24 cellular contexts compared by ENCODE assay signal in the genomic region with DNA sequence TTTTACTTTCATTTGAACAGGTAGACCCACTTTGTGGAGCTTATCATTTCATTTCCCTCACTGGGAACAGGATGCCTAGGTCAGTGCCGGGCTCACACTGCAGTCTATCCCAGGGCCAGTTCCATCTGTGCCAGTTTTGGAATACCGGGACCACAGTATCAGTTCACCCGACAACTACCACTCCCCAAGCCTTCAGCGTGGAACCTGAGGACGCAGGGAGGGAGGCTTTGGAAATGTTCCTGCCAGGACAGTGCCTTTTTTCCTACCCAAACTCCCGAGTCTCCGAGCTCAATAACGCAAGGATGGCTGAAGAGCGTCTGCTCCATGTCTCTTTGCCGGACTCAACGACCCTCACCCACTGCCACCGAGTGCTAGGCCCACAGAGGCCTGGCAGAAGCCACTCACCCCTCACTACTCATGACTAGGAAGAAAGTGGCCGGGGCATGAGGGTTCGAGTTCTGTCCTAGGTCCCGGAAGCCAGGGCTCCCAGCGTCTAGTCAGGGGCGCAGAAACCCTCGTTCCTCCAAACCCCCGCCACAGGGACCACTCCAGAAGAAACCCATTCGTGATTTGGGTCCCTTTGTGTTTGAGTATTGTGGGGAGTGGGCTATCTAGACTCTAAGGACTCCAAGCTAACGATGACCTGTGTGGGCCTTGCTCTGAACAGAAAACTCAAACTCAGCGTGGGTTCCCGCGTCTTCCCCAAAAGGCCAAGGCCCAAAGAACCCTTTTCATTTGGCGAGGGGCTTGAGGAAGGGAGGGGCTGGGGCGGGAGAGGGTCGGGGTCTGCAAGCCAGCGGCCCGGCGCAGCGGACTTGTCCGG. TPM values are rescaled to one million over a fixed set of nuclear protein-coding genes. Genes with fewer than 3 reads are reported as not detected.
DNase-seq lines count a peak whose midpoint lies in the region; TF ChIP-seq lines count a peak whose summit lies in the region.
"Had no signal": no experiment of that assay in that cellular context is flagged by ENCODE, and none has a peak within 500 bp of the region (broad histone marks: within the 10 kb centered on the region; RNA-seq: fewer than 3 reads in every experiment).

No MANE protein-coding gene starts in this region.

- no peaks in the 10 kb centered on the region for H3K9me3 ChIP-seq in HUES64 (ENCODE audit: insufficient read depth, low read depth, low read length)
- H3K9me3 ChIP-seq: heart left ventricle had no signal

- CTCF ChIA-PET in AG04449 (lab: Yijun Ruan, JAX), result interaction anchor here (0.9 kb wide), 1 partner anchor 656 kb away, joined by 3 read pairs; no protein-coding TSS in a partner anchor

- intact Hi-C loops in CD14-positive monocyte (cut with micrococcal nuclease), result no loop called here

- H3K4me3 ChIP-seq in AG04449 (ENCODE audit: low read depth, low read length) (peak overlapping the region; percentile 48), HUES64 (ENCODE audit: low read length) (peak overlapping the region; percentile 47)
- H3K4me3 ChIP-seq: upper lobe of left lung had no signal

- H3K36me3 ChIP-seq in HUES64 (ENCODE audit: insufficient read depth, low read length), result no peaks in the 10 kb centered on the region
- H3K36me3 ChIP-seq: heart left ventricle, neutrophil, upper lobe of left lung, WERI-Rb-1 had no signal

- no peaks in the 10 kb centered on the region for H3K36me3 Mint-ChIP-seq in nephron (ENCODE audit: low read depth)
- peaks cover 12 to 13% of the 10 kb centered on the region in 2 donors for H3K36me3 Mint-ChIP-seq in CD14-positive monocyte

- 4% methylated on average over 32 of the region's 32 CpGs for WGBS in HUES64

- H3K27ac Mint-ChIP-seq in nephron (peak overlapping the region; percentile 92 to 96 (median 93)), CD14-positive monocyte (no peak overlapping the region)
- H3K27ac Mint-ChIP-seq: activated CD4-positive, alpha-beta memory T cell treated with anti-CD3 and anti-CD28 coated beads, Interleukin-2, amount 10 ng/mL, durations not matched to agents 7 days and 5 days; activated naive CD8-positive, alpha-beta T cell; activated T-cell treated with anti-CD3 and anti-CD28 coated beads, Interleukin-2, amount 50 U/mL, for 72 hours had no signal

- H3K9me3 Mint-ChIP-seq in nephron (no peaks in the 10 kb centered on the region), CD14-positive monocyte (peaks cover 14 to 61% (median 52%) of the 10 kb centered on the region in 7 donors)
- H3K9me3 Mint-ChIP-seq: activated CD4-positive, alpha-beta memory T cell treated with anti-CD3 and anti-CD28 coated beads, Interleukin-2, amount 10 ng/mL, durations not matched to agents 7 days and 5 days; activated T-cell treated with anti-CD3 and anti-CD28 coated beads, Interleukin-2, amount 50 U/mL, for 72 hours had no signal

- peaks cover 100% of the 10 kb centered on the region for H3K27me3 ChIP-seq in HUES64 (ENCODE audit: insufficient read depth, low read length)

- no peak for TF ChIP-seq CTCF in AG04449 (IDR thresholded peaks at IDR 0.05; ENCODE audit: insufficient read depth, low read length, missing control alignments)
- no peak for TF ChIP-seq CTCF in nephron (IDR thresholded peaks at IDR 0.05; ENCODE audit: unreplicated experiment in 3 of 3)
- TF ChIP-seq CTCF in CD14-positive monocyte (IDR thresholded peaks at IDR 0.05), result no peak

- H3K4me1 Mint-ChIP-seq in nephron (peaks cover 50% of the 10 kb centered on the region), CD14-positive monocyte (peaks cover 8% of the 10 kb centered on the region)
- H3K4me1 Mint-ChIP-seq: activated CD4-positive, alpha-beta memory T cell treated with anti-CD3 and anti-CD28 coated beads, Interleukin-2, amount 10 ng/mL, durations not matched to agents 7 days and 5 days had no signal

- peaks cover 100% of the 10 kb centered on the region for H3K27me3 Mint-ChIP-seq in nephron (ENCODE audit: low read depth)
- peaks cover 98 to 100% (median 99%) of the 10 kb centered on the region in 3 donors for H3K27me3 Mint-ChIP-seq in CD14-positive monocyte (ENCODE audit: low read depth in 3 of 3)

- H3K27ac ChIP-seq in HUES64 (ENCODE audit: low read depth, low read length), result no peak overlapping the region
- H3K27ac ChIP-seq: C4-2B, heart left ventricle, neutrophil, upper lobe of left lung, WERI-Rb-1 had no signal

- DNase-seq in AG04449 (ENCODE audit: low read depth, low spot score), result no peak
- peak; percentile 52 for DNase-seq in ecto neural progenitor cell (ENCODE audit: low spot score)
- DNase-seq in CD14-positive monocyte (ENCODE audit: low spot score), result no peak
- DNase-seq in activated gamma-delta T cell (lab: John Stamatoyannopoulos, UW), result no peak
- no peak for DNase-seq in activated naive CD4-positive, alpha-beta T cell (lab: John Stamatoyannopoulos, UW)
- no peak for DNase-seq in DMS79 treated with DMSO at 0.1 percent for 48 hours (lab: John Stamatoyannopoulos, UW)
- DNase-seq: activated CD4-positive, alpha-beta memory T cell treated with anti-CD3 and anti-CD28 coated beads, Interleukin-2, amount 10 ng/mL, durations not matched to agents 7 days and 5 days; activated T-cell treated with anti-CD3 and anti-CD28 coated beads, Interleukin-2, amount 50 U/mL, for 72 hours; effector memory CD4-positive, alpha-beta T cell; heart left ventricle; Karpas-422; mammary epithelial cell; NCI-H1092 treated with DMSO at 0.1 percent for 48 hours; SHP77 treated with DMSO at 0.1 percent for 48 hours; stimulated activated naive CD4-positive, alpha-beta T cell; T-helper 2 cell; WERI-Rb-1 had no signal

- peaks cover 47% of the 10 kb centered on the region for H3K4me1 ChIP-seq in HUES64 (ENCODE audit: insufficient read depth, low read length)

- POLR2A ChIA-PET in AG04449 (lab: Yijun Ruan, JAX), result no interaction called here

- H3K4me3 Mint-ChIP-seq in nephron (peak overlapping the region; percentile 70 to 81 (median 77)), CD14-positive monocyte (peak overlapping the region in 1 of 2 donors; percentile 80)
- H3K4me3 Mint-ChIP-seq: activated CD4-positive, alpha-beta memory T cell treated with anti-CD3 and anti-CD28 coated beads, Interleukin-2, amount 10 ng/mL, durations not matched to agents 7 days and 5 days; activated naive CD8-positive, alpha-beta T cell had no signal

- no peak overlapping the region for H3K9ac ChIP-seq in HUES64 (ENCODE audit: low read depth, low read length)

RNA-seq across cellular contexts. Expression of a gene that starts 11.4 kb away (rescaled TPM):
- polyA plus RNA-seq in HUES64 (2013, experiment 1 of 2), result 5.2 TPM
- polyA plus RNA-seq in HUES64 (2013, experiment 2 of 2), result 19.0 TPM
- polyA plus RNA-seq in CD14-positive monocyte, result not detected
- polyA plus RNA-seq: heart left ventricle, mammary epithelial cell had no signal

RNA-seq across cellular contexts. Expression of a gene that starts 14.2 kb away (rescaled TPM):
- polyA plus RNA-seq in HUES64 (2013, experiment 1 of 2), result 0.40 TPM
- 2.3 TPM for polyA plus RNA-seq in HUES64 (2013, experiment 2 of 2)
- not detected for polyA plus RNA-seq in CD14-positive monocyte
- polyA plus RNA-seq: fibroblast of lung, heart left ventricle, mammary epithelial cell had no signal

Comparison
In these comparisons a context has a peak if more than half of its experiments do, and no peak if none do; other contexts are left out.
1. H3K27ac Mint-ChIP-seq: peak in nephron (3 of 3); none in CD14-positive monocyte (0 of 7).